In genomic region chr16:8990445-8990844, GRCh38 we compare ENCODE assay signal across 24 cellular contexts.
"Had no signal": no experiment of that assay in that cellular context is flagged by ENCODE, and none has a peak within 500 bp of the region (broad histone marks: within the 10 kb centered on the region; RNA-seq: fewer than 3 reads in every experiment).

No MANE protein-coding gene starts in this region.

- H3K36me3 ChIP-seq: colonic mucosa, right atrium auricular region, sigmoid colon, tibial artery had no signal

- H3K4me3 Mint-ChIP-seq: dendritic cell treated with granulocyte-macrophage colony-stimulating factor and Interleukin-4, amounts not matched to agents 40 ng/mL and 50 ng/mL, for 4 days; memory B cell; mesothelial cell of epicardium; naive B cell; natural killer cell treated with Interleukin-12 subunit alpha and Interleukin-12 subunit beta and Interleukin-15 and Interleukin-18, amount 100 ng/mL, for 72 hours; neural crest cell; stimulated activated effector memory CD8-positive, alpha-beta T cell treated with anti-CD3 and anti-CD28 coated beads, Interleukin-12 subunit alpha, Interleukin-12 subunit beta, amount 100 ng/mL, for 72 hours; type B pancreatic cell had no signal

- H3K27me3 ChIP-seq: colonic mucosa, right atrium auricular region, sigmoid colon, testis had no signal

- H3K4me1 ChIP-seq: parathyroid adenoma, right atrium auricular region, sigmoid colon, testis, tibial artery had no signal

- H3K27ac ChIP-seq: parathyroid adenoma, right atrium auricular region, sigmoid colon, testis, tibial artery had no signal

- H3K9me3 ChIP-seq: colonic mucosa, mucosa of descending colon, right atrium auricular region, sigmoid colon, testis, tibial artery had no signal

- DNase-seq: colonic mucosa; effector CD8-positive, alpha-beta T cell; hypothalamus; mucosa of descending colon; naive B cell; sigmoid colon; stimulated activated CD4-positive, alpha-beta T cell treated with anti-CD3 and anti-CD28 coated beads, Interleukin-2, amount 100 ng/mL, for 24 hours; stimulated activated CD4-positive, alpha-beta T cell treated with anti-CD3 and anti-CD28 coated beads, Interleukin-4, amount 100 ng/mL, for 24 hours; stimulated activated naive CD8-positive, alpha-beta T cell treated with anti-CD3 and anti-CD28 coated beads, Interleukin-15, Interleukin-2, amounts not matched to agents 100 U/mL and 50 U/mL, for 24 hours; substantia nigra; testis; tibial artery had no signal

- H2AFZ ChIP-seq: parathyroid adenoma had no signal

- H3K9me3 Mint-ChIP-seq: dendritic cell treated with granulocyte-macrophage colony-stimulating factor and Interleukin-4, amounts not matched to agents 40 ng/mL and 50 ng/mL, for 4 days; memory B cell; mesothelial cell of epicardium; natural killer cell treated with Interleukin-12 subunit alpha and Interleukin-12 subunit beta and Interleukin-15 and Interleukin-18, amount 100 ng/mL, for 72 hours; neural crest cell; stimulated activated effector memory CD8-positive, alpha-beta T cell treated with anti-CD3 and anti-CD28 coated beads, Interleukin-12 subunit alpha, Interleukin-12 subunit beta, amount 100 ng/mL, for 72 hours; type B pancreatic cell had no signal

- H3K36me3 Mint-ChIP-seq: memory B cell; mesothelial cell of epicardium; naive B cell; natural killer cell treated with Interleukin-12 subunit alpha and Interleukin-12 subunit beta and Interleukin-15 and Interleukin-18, amount 100 ng/mL, for 72 hours; stimulated activated effector memory CD8-positive, alpha-beta T cell treated with anti-CD3 and anti-CD28 coated beads, Interleukin-12 subunit alpha, Interleukin-12 subunit beta, amount 100 ng/mL, for 72 hours; type B pancreatic cell had no signal

- H3K79me2 ChIP-seq: parathyroid adenoma had no signal

- H3K27ac Mint-ChIP-seq: dendritic cell treated with granulocyte-macrophage colony-stimulating factor and Interleukin-4, amounts not matched to agents 40 ng/mL and 50 ng/mL, for 4 days; memory B cell; mesothelial cell of epicardium; naive B cell; natural killer cell treated with Interleukin-12 subunit alpha and Interleukin-12 subunit beta and Interleukin-15 and Interleukin-18, amount 100 ng/mL, for 72 hours; progenitor cell of endocrine pancreas; stimulated activated effector memory CD8-positive, alpha-beta T cell treated with anti-CD3 and anti-CD28 coated beads, Interleukin-12 subunit alpha, Interleukin-12 subunit beta, amount 100 ng/mL, for 72 hours; type B pancreatic cell had no signal

- H3K4me1 Mint-ChIP-seq: memory B cell; mesothelial cell of epicardium; naive B cell; stimulated activated effector memory CD8-positive, alpha-beta T cell treated with anti-CD3 and anti-CD28 coated beads, Interleukin-12 subunit alpha, Interleukin-12 subunit beta, amount 100 ng/mL, for 72 hours had no signal

- ATAC-seq: left lobe of liver; mucosa of descending colon; natural killer cell treated with Interleukin-12 subunit alpha and Interleukin-12 subunit beta and Interleukin-15 and Interleukin-18, amount 100 ng/mL, for 72 hours; stimulated activated effector memory CD8-positive, alpha-beta T cell treated with anti-CD3 and anti-CD28 coated beads, Interleukin-12 subunit alpha, Interleukin-12 subunit beta, amount 100 ng/mL, for 72 hours; stimulated activated naive CD8-positive, alpha-beta T cell treated with anti-CD3 and anti-CD28 coated beads, Interleukin-15, Interleukin-2, amounts not matched to agents 100 U/mL and 50 U/mL, for 24 hours had no signal

- H3K4me3 ChIP-seq: colonic mucosa, lung, mucosa of descending colon, right atrium auricular region, sigmoid colon, testis, tibial artery had no signal

- H3K27me3 Mint-ChIP-seq: naive B cell; natural killer cell treated with Interleukin-12 subunit alpha and Interleukin-12 subunit beta and Interleukin-15 and Interleukin-18, amount 100 ng/mL, for 72 hours; progenitor cell of endocrine pancreas; type B pancreatic cell had no signal
